Comparison of ENCODE assay signal across 1 cellular context in the genomic region with DNA sequence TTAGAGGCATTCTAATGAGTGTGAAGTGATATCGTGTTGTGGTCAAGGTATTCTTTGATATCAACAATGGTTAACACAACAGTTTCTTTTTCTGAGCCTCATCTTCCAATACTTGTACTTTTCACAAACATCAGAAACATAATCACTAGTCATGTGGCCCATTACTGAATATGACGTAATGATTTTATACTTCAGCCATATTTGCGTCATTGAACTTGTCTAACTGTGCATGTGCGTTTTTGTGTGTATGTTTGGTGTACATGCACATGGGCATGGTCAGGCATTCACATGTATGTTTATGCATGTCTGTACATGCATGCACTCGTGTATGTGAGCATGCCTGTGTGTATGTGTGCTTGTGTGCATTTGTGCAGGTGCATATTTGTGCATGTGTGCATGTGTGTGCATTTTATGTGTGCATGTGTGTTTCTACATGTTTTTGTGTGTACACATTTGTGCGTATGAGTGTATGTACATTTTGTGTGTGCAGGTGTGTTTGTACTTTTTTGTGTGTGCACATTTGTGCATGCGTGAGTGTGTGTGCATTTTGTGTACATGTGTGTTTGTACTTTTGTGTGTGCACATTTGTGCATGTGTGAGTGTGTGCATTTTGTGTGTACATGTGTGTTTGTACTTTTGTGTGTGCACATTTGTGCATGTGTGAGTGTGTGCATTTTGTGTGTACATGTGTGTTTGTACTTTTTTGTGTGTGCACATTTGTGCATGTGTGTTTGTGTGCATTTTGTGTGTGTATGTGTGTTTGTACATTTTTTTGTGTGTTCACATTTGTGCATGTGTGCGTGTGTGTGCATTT.
TF ChIP-seq lines count a peak whose summit lies in the region.

No MANE protein-coding gene starts in this region.

TF ChIP-seq in K562, 482 proteins besides CTCF, POLR2A, EP300 and RAD21 (continued from another document):
- TF ChIP-seq, protein P1, sequence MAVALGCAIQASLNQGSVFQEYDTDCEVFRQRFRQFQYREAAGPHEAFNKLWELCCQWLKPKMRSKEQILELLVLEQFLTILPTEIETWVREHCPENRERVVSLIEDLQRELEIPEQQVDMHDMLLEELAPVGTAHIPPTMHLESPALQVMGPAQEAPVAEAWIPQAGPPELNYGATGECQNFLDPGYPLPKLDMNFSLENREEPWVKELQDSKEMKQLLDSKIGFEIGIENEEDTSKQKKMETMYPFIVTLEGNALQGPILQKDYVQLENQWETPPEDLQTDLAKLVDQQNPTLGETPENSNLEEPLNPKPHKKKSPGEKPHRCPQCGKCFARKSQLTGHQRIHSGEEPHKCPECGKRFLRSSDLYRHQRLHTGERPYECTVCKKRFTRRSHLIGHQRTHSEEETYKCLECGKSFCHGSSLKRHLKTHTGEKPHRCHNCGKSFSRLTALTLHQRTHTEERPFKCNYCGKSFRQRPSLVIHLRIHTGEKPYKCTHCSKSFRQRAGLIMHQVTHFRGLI (CRISPR knock-in tag; IDR thresholded peaks at IDR 0.05), result no peak
- TF ChIP-seq, protein P2, sequence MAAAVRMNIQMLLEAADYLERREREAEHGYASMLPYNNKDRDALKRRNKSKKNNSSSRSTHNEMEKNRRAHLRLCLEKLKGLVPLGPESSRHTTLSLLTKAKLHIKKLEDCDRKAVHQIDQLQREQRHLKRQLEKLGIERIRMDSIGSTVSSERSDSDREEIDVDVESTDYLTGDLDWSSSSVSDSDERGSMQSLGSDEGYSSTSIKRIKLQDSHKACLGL (CRISPR knock-in tag; IDR thresholded peaks at IDR 0.05; ENCODE audit: borderline replicate concordance, poor library complexity, severe bottlenecking), result no peak
- TF ChIP-seq ARHGAP35 (IDR thresholded peaks at IDR 0.05; ENCODE audit: partially characterized antibody) (no peak), ZNF165 (CRISPR knock-in tag; IDR thresholded peaks at IDR 0.05; ENCODE audit: borderline replicate concordance) (no peak), ZNF436 (CRISPR knock-in tag; IDR thresholded peaks at IDR 0.05) (no peak), ATF7 (IDR thresholded peaks at IDR 0.05) (peak; percentile 63), FOXJ2 (tag; IDR thresholded peaks at IDR 0.05) (no peak), L3MBTL2 (IDR thresholded peaks at IDR 0.05) (no peak)
- TF ChIP-seq, protein P3, sequence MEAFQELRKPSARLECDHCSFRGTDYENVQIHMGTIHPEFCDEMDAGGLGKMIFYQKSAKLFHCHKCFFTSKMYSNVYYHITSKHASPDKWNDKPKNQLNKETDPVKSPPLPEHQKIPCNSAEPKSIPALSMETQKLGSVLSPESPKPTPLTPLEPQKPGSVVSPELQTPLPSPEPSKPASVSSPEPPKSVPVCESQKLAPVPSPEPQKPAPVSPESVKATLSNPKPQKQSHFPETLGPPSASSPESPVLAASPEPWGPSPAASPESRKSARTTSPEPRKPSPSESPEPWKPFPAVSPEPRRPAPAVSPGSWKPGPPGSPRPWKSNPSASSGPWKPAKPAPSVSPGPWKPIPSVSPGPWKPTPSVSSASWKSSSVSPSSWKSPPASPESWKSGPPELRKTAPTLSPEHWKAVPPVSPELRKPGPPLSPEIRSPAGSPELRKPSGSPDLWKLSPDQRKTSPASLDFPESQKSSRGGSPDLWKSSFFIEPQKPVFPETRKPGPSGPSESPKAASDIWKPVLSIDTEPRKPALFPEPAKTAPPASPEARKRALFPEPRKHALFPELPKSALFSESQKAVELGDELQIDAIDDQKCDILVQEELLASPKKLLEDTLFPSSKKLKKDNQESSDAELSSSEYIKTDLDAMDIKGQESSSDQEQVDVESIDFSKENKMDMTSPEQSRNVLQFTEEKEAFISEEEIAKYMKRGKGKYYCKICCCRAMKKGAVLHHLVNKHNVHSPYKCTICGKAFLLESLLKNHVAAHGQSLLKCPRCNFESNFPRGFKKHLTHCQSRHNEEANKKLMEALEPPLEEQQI (IDR thresholded peaks at IDR 0.05), result no peak
- TF ChIP-seq, protein P4, sequence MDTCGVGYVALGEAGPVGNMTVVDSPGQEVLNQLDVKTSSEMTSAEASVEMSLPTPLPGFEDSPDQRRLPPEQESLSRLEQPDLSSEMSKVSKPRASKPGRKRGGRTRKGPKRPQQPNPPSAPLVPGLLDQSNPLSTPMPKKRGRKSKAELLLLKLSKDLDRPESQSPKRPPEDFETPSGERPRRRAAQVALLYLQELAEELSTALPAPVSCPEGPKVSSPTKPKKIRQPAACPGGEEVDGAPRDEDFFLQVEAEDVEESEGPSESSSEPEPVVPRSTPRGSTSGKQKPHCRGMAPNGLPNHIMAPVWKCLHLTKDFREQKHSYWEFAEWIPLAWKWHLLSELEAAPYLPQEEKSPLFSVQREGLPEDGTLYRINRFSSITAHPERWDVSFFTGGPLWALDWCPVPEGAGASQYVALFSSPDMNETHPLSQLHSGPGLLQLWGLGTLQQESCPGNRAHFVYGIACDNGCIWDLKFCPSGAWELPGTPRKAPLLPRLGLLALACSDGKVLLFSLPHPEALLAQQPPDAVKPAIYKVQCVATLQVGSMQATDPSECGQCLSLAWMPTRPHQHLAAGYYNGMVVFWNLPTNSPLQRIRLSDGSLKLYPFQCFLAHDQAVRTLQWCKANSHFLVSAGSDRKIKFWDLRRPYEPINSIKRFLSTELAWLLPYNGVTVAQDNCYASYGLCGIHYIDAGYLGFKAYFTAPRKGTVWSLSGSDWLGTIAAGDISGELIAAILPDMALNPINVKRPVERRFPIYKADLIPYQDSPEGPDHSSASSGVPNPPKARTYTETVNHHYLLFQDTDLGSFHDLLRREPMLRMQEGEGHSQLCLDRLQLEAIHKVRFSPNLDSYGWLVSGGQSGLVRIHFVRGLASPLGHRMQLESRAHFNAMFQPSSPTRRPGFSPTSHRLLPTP (IDR thresholded peaks at IDR 0.05; ENCODE audit: borderline replicate concordance, extremely low read depth, insufficient read length), result no peak
